In genomic region chr2:229980440-229981184, GRCh38 we compare ENCODE assay signal across 8 cellular contexts. TPM values are rescaled to one million over a fixed set of nuclear protein-coding genes. Genes with fewer than 3 reads are reported as not detected.
DNase-seq lines count a peak whose midpoint lies in the region; ATAC-seq and TF ChIP-seq lines count a peak whose summit lies in the region.

No MANE protein-coding gene starts in this region.

- no peaks in the 10 kb centered on the region for H3K9me3 Mint-ChIP-seq in WTC11

- H3K27me3 ChIP-seq in sigmoid colon: no peaks in the 10 kb centered on the region

- no peaks in the 10 kb centered on the region for H3K27me3 Mint-ChIP-seq in WTC11 (ENCODE audit: low read depth)

- peak overlapping the region; percentile 67 for H3K27ac Mint-ChIP-seq in WTC11

- H3K4me3 ChIP-seq in sigmoid colon: peak overlapping the region in 1 of 4 donors; percentile 25

- H3K27ac ChIP-seq in sigmoid colon: peak overlapping the region; percentile 61 to 77 (median 76)

- TF ChIP-seq POLR2A in sigmoid colon (IDR thresholded peaks at IDR 0.05): no peak

- POLR2A ChIA-PET in WTC11 (lab: Charles Lee): no interaction called here

- peaks cover 0 to 21% (median 14%) of the 10 kb centered on the region in 4 donors for H3K4me1 ChIP-seq in sigmoid colon

- 0 out of 2 replicates have a peak, but pooled peaks cover 3% of the 10 kb centered on the region for H3K36me3 Mint-ChIP-seq in WTC11

- no peak for TF ChIP-seq EP300 in sigmoid colon (IDR thresholded peaks at IDR 0.05)

- CTCF ChIA-PET in WTC11 (lab: Charles Lee): no interaction called here

- ATAC-seq in WTC11 (peak; percentile 87), Right ventricle myocardium superior (ENCODE audit: poor library complexity) (peak; percentile 98), GM19395 (IDR thresholded peaks at IDR 0.05; ENCODE audit: unreplicated experiment) (no peak)

- TF ChIP-seq CTCF in WTC11 (IDR thresholded peaks at IDR 0.05) (no peak), sigmoid colon (IDR thresholded peaks at IDR 0.05) (no peak)

- DNase-seq in EL (peak; percentile 75), HT1080 (ENCODE audit: low read depth) (peak; percentile 72), WTC11 (ENCODE audit: low spot score) (peak; percentile 13), Right ventricle myocardium superior (peak; percentile 82), sigmoid colon (peak; percentile 82), NCI-H1436 treated with DMSO at 0.1 percent for 48 hours (lab: John Stamatoyannopoulos, UW) (no peak)
- no peak for DNase-seq in activated CD8-positive, alpha-beta memory T cell treated with anti-CD3 and anti-CD28 coated beads, Interleukin-2, amount 50 U/mL, for 48 hours

- H3K9me3 ChIP-seq in sigmoid colon: no peaks in the 10 kb centered on the region

- H3K36me3 ChIP-seq in sigmoid colon: no peaks in the 10 kb centered on the region

- H3K4me3 Mint-ChIP-seq in WTC11: no peak overlapping the region

- H3K4me1 Mint-ChIP-seq in WTC11: peaks cover 19% of the 10 kb centered on the region

- WGBS in sigmoid colon, 2 donors: 22 to 44% methylated on average over 7 of the region's 7 CpGs

- intact Hi-C loops in Right ventricle myocardium superior (cut with DNase I) (no loop called here), sigmoid colon (cut with DNase I) (loop anchor here (2.0 kb wide), 1 partner anchor 56 kb away; no protein-coding TSS in a partner anchor)

TF ChIP-seq in WTC11, 78 proteins besides CTCF, POLR2A, EP300 and RAD21:
- TF ChIP-seq MLX (CRISPR knock-in tag; IDR thresholded peaks at IDR 0.05) (no peak), PRDM15 (CRISPR knock-in tag; IDR thresholded peaks at IDR 0.05) (peak; percentile 86), SP1 (CRISPR knock-in tag; conservative IDR thresholded peaks at IDR 0.05) (no peak)

RNA-seq across cellular contexts. Expression of gene FBXO36, which starts 58.3 kb away (rescaled TPM):
- 0.42 and 0.43 TPM in 2 replicates for total RNA-seq in HT1080 (2014; rRNA removed; shearing (Covaris generic))
- polyA plus RNA-seq in HT1080 (2015; cell fraction: cytosol; rRNA removed): 1.9 and 2.0 TPM in 2 replicates
- polyA plus RNA-seq in HT1080 (2015; cell fraction: nucleus; rRNA removed): 1.0 and 2.5 TPM in 2 replicates
- total RNA-seq in WTC11 (2021): 4.0 to 5.3 TPM (median 4.6 TPM) in 3 replicates
- total RNA-seq in Right ventricle myocardium superior: 0.65 TPM
- total RNA-seq in sigmoid colon: 1 to 10 TPM; 2.9 to 3.5 (median 3.1) TPM
- 1 to 10 TPM in 1 of 3 donors, under 1 TPM in 2; 0.90 to 2.4 (median 0.92) TPM for polyA plus RNA-seq in sigmoid colon

RNA-seq across cellular contexts. Expression of gene TRIP12, which starts 58.8 kb away (rescaled TPM):
- total RNA-seq in HT1080 (2014; rRNA removed; shearing (Covaris generic)): 149 and 179 TPM in 2 replicates
- polyA plus RNA-seq in HT1080 (2015; cell fraction: cytosol; rRNA removed): 43.6 and 66.3 TPM in 2 replicates
- polyA plus RNA-seq in HT1080 (2015; cell fraction: nucleus; rRNA removed): 148 and 167 TPM in 2 replicates
- 146 to 152 TPM (median 149 TPM) in 3 replicates for total RNA-seq in WTC11 (2021)
- 164 TPM for total RNA-seq in Right ventricle myocardium superior
- 100 to 1,000 TPM; 144 to 168 (median 159) TPM for total RNA-seq in sigmoid colon
- 10 to 100 TPM; 20.4 to 49.5 (median 23.8) TPM for polyA plus RNA-seq in sigmoid colon

Comparison
In these comparisons a context has a peak if more than half of its experiments do, and no peak if none do; other contexts are left out.
1. DNase-seq: peak in EL (single experiment), HT1080 (single experiment), WTC11 (single experiment), Right ventricle myocardium superior (single experiment) and sigmoid colon (single experiment); none in NCI-H1436 treated with DMSO at 0.1 percent for 48 hours (single experiment) and activated CD8-positive, alpha-beta memory T cell treated with anti-CD3 and anti-CD28 coated beads, Interleukin-2, amount 50 U/mL, for 48 hours (single experiment).